Comparison of ENCODE assay signal across 18 cellular contexts in the genomic region with DNA sequence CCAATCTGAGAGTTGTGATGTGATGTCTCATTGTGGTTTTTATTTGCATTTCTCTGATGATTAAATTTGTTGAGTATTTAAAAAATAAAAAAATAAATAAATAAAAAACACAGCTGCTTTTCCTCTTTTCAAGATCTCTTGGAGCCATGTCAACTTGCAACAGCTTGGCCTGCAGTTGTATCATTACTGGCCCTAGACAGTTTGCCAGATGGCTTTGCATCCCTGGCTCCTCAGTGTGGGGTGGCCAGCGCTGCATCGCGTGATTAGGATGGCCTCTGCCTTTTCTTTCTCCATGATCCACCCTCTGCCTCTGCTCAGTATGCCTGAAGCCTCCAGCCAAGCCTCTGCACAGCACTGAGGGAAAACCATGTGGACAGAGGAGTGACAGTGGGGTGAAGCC.
DNase-seq lines count a peak whose midpoint lies in the region; ATAC-seq and TF ChIP-seq lines count a peak whose summit lies in the region.
"Had no signal": no experiment of that assay in that cellular context is flagged by ENCODE, and none has a peak within 500 bp of the region (broad histone marks: within the 10 kb centered on the region; RNA-seq: fewer than 3 reads in every experiment).

No MANE protein-coding gene starts in this region.

- DNase-seq in DMS 273 (lab: John Stamatoyannopoulos, UW; ENCODE audit: unreplicated experiment) (peak; percentile 85), adipocyte (ENCODE audit: low read depth) (peak; percentile 79), heart right ventricle (peak; percentile 21 to 39), psoas muscle (peak; percentile 33 to 59), cerebellar cortex (ENCODE audit: low spot score) (no peak), NCI-H82 (lab: John Stamatoyannopoulos, UW) (no peak)
- DNase-seq in activated CD8-positive, alpha-beta memory T cell treated with anti-CD3 and anti-CD28 coated beads, Interleukin-2, amount 50 U/mL, for 4 hours = no peak
- DNase-seq in stimulated activated CD8-positive, alpha-beta memory T cell treated with anti-CD3 and anti-CD28 coated beads, Interleukin-4, amount 100 ng/mL, for 48 hours = no peak
- DNase-seq: activated CD4-positive, alpha-beta T cell treated with anti-CD3 and anti-CD28 coated beads for 4 hours; activated naive CD4-positive, alpha-beta T cell treated with anti-CD3 and anti-CD28 coated beads, Interleukin-2, amount 50 U/mL, for 16 hours; KBM-7; NCI-H1417; NCI-H2227 treated with DMSO at 0.1 percent for 48 hours; SHP77 treated with DMSO at 0.1 percent for 48 hours; small intestine had no signal

- H3K4me1 ChIP-seq in adipocyte (ENCODE audit: control insufficient read depth, insufficient read depth, low read length) (peaks cover 6% of the 10 kb centered on the region), heart right ventricle (peaks cover 0 to 14% (median 0%) of the 10 kb centered on the region in 9 donors), psoas muscle (no peaks in the 10 kb centered on the region)

- H3K36me3 ChIP-seq in adipocyte (ENCODE audit: control insufficient read depth, insufficient read depth, low read length, severe bottlenecking) = no peaks in the 10 kb centered on the region
- H3K36me3 ChIP-seq in heart right ventricle = no peaks in the 10 kb centered on the region
- H3K36me3 ChIP-seq in psoas muscle (ENCODE audit: insufficient read depth in 1 of 2, low read depth in 1 of 2) = peaks cover 2 to 16% of the 10 kb centered on the region in 2 donors
- H3K36me3 ChIP-seq: BLaER1 had no signal

- intact Hi-C loops in heart right ventricle (cut with DNase I) (no loop called here), psoas muscle (cut with DNase I) (no loop called here)

- H3K27me3 ChIP-seq in adipocyte (replicated peaks; ENCODE audit: control insufficient read depth, insufficient read depth, low read length) (no peaks in the 10 kb centered on the region), heart right ventricle (no peaks in the 10 kb centered on the region), psoas muscle (ENCODE audit: insufficient read depth in 3 of 3, low read length in 2 of 3) (no peaks in the 10 kb centered on the region)
- H3K27me3 ChIP-seq: BLaER1 had no signal

- TF ChIP-seq CTCF in heart right ventricle (IDR thresholded peaks at IDR 0.05) = no peak
- no peak for TF ChIP-seq CTCF in psoas muscle (IDR thresholded peaks at IDR 0.05)

- ATAC-seq in heart right ventricle (peak; percentile 66 to 94 (median 74)), psoas muscle (peak in 2 of 4 donors; percentile 34 to 38)
- ATAC-seq: stimulated activated memory B cell treated with anti-CD40 and anti-IgM and Interleukin-4, amounts not matched to agents 10 μg/mL and 1 μg/mL and 100 μg/mL, for 72 hours had no signal

- H3K4me3 ChIP-seq in adipocyte (ENCODE audit: low read length) (no peak overlapping the region), heart right ventricle (no peak overlapping the region), psoas muscle (no peak overlapping the region)
- H3K4me3 ChIP-seq: BLaER1 had no signal

- WGBS in heart right ventricle, 2 donors = 66 to 84% methylated on average over 3 of the region's 3 CpGs
- WGBS in psoas muscle, 3 donors = 31 to 55% (median 33%) methylated on average over 3 of the region's 3 CpGs

- H3K27ac ChIP-seq in heart right ventricle (peak overlapping the region in 1 of 10 donors; percentile 15), psoas muscle (no peak overlapping the region)
- H3K27ac ChIP-seq: BLaER1, HL-60 had no signal

- H3K9ac ChIP-seq in adipocyte (ENCODE audit: low read length) = no peak overlapping the region
- H3K9ac ChIP-seq: BLaER1 had no signal

- H3K9me3 ChIP-seq in adipocyte (ENCODE audit: control insufficient read depth, low read length) (peaks cover 6% of the 10 kb centered on the region), heart right ventricle (peaks cover 0 to 10% (median 0%) of the 10 kb centered on the region in 11 donors), psoas muscle (no peaks in the 10 kb centered on the region)

Comparison
In these comparisons a context has a peak if more than half of its experiments do, and no peak if none do; other contexts are left out.
1. DNase-seq: peak in DMS 273 (single experiment), adipocyte (single experiment), heart right ventricle (2 of 2) and psoas muscle (2 of 2); none in activated CD8-positive, alpha-beta memory T cell treated with anti-CD3 and anti-CD28 coated beads, Interleukin-2, amount 50 U/mL, for 4 hours (single experiment), cerebellar cortex (single experiment), stimulated activated CD8-positive, alpha-beta memory T cell treated with anti-CD3 and anti-CD28 coated beads, Interleukin-4, amount 100 ng/mL, for 48 hours (single experiment) and NCI-H82 (single experiment).